8 cellular contexts compared by ENCODE assay signal in genomic region chr1:27601771-27602509, GRCh38. TPM values are rescaled to one million over a fixed set of nuclear protein-coding genes. Genes with fewer than 3 reads are reported as not detected.
DNase-seq lines count a peak whose midpoint lies in the region; ATAC-seq, FAIRE-seq and TF ChIP-seq lines count a peak whose summit lies in the region.

No MANE protein-coding gene starts in this region.

- TF ChIP-seq CTCF in BE2C (IDR thresholded peaks at IDR 0.05; ENCODE audit: low read depth, low read length) (no peak), GM12878 (IDR thresholded peaks at IDR 0.05 in 2 of 3, conservative IDR thresholded peaks at IDR 0.05 in 1 of 3; ENCODE audit: control insufficient read depth in 2 of 3, extremely low read depth in 1 of 3, insufficient read depth in 1 of 3, low read depth in 3 of 3, low read length in 3 of 3) (no peak), smooth muscle cell (IDR thresholded peaks at IDR 0.05; ENCODE audit: borderline replicate concordance, insufficient read depth, poor library complexity, severe bottlenecking) (no peak)

- TF ChIP-seq POLR2A in GM12878 (IDR thresholded peaks at IDR 0.05; ENCODE audit: low read depth, low read length): no peak

- H2AFZ ChIP-seq in GM12878 (ENCODE audit: control insufficient read depth, low read depth, low read length) (no peak overlapping the region), smooth muscle cell (ENCODE audit: low read depth) (no peak overlapping the region)

- H3K4me3 ChIP-seq in BE2C (ENCODE audit: low read depth, low read length): peak overlapping the region; percentile 71
- peak overlapping the region; percentile 71 for H3K4me3 ChIP-seq in GM12878
- peak overlapping the region; percentile 73 for H3K4me3 ChIP-seq in iPS-18a (ENCODE audit: low read length)
- peak overlapping the region; percentile 84 for H3K4me3 ChIP-seq in smooth muscle cell

- FAIRE-seq in GM12878 (lab: Jason Lieb, UNC): no peak

- in situ Hi-C loops in GM12878 (cut with MboI): no loop called here

- no peak for TF ChIP-seq EP300 in GM12878 (IDR thresholded peaks at IDR 0.05; ENCODE audit: borderline replicate concordance in 1 of 2, control insufficient read depth in 1 of 2, low read depth in 2 of 2, low read length in 2 of 2)

- CTCF ChIA-PET in GM12878 (lab: Yijun Ruan, JAX): interaction anchor here (0.6 to 10.4 kb wide), 23 partner anchors 8 to 305 kb away, joined by 3 to 155 read pairs (median 4); no protein-coding TSS in a partner anchor

- 0 out of 2 replicates have a peak, but pooled peaks cover 3% of the 10 kb centered on the region for H4K20me1 ChIP-seq in GM12878 (ENCODE audit: control insufficient read depth, insufficient read depth)
- peaks cover 59% of the 10 kb centered on the region for H4K20me1 ChIP-seq in smooth muscle cell (ENCODE audit: low read depth)

- H3K36me3 ChIP-seq in BE2C: no peaks in the 10 kb centered on the region
- no peaks in the 10 kb centered on the region; a peak in 2 of 4 replicates for H3K36me3 ChIP-seq in GM12878 (ENCODE audit: control insufficient read depth in 2 of 2, insufficient read depth in 2 of 2, low read length in 1 of 2)
- no peaks in the 10 kb centered on the region for H3K36me3 ChIP-seq in iPS-18a (ENCODE audit: control insufficient read depth, low read depth, low read length)
- H3K36me3 ChIP-seq in smooth muscle cell (ENCODE audit: low read depth): no peaks in the 10 kb centered on the region

- DNase-seq in BE2C (no peak), HT-29 (ENCODE audit: low spot score) (peak; percentile 41), GM12878 (ENCODE audit: low read depth, low spot score) (no peak), smooth muscle cell (lab: John Stamatoyannopoulos, UW; ENCODE audit: unreplicated experiment) (peak; percentile 64), DMS153 (lab: John Stamatoyannopoulos, UW) (no peak), NCI-H2196 treated with DMSO at 0.1 percent for 48 hours (lab: John Stamatoyannopoulos, UW; ENCODE audit: unreplicated experiment) (no peak), NCI-H2196 (lab: John Stamatoyannopoulos, UW; ENCODE audit: unreplicated experiment) (no peak)

- intact Hi-C loops in GM12878 (cut with micrococcal nuclease; ENCODE audit: unreplicated experiment): loop anchor here (10.0 kb wide), 1 partner anchor 117 kb away; no protein-coding TSS in a partner anchor

- H3K9me3 ChIP-seq in BE2C (no peaks in the 10 kb centered on the region), GM12878 (replicated peaks; ENCODE audit: control insufficient read depth, insufficient read depth, low read length) (no peaks in the 10 kb centered on the region), iPS-18a (ENCODE audit: control insufficient read depth, low read depth, low read length) (no peaks in the 10 kb centered on the region), smooth muscle cell (replicated peaks; ENCODE audit: low read depth) (no peaks in the 10 kb centered on the region)

- WGBS in GM12878 (ENCODE audit: insufficient coverage, insufficient replicate concordance, low lambda C conversion rate, missing lambda C conversion rate): 35% methylated on average over 23 of the region's 23 CpGs
- 18% methylated on average over 13 of the region's 23 CpGs for WGBS in smooth muscle cell (ENCODE audit: low lambda C conversion rate)

- H3F3A ChIP-seq in smooth muscle cell (ENCODE audit: low read depth): peaks cover 59% of the 10 kb centered on the region

- POLR2A ChIA-PET in GM12878 (lab: Charles Lee): interaction anchor here (0.5 to 1.6 kb wide), 13 partner anchors 11 to 670 kb away, joined by 3 to 7 read pairs (median 3); no protein-coding TSS in a partner anchor

- H3K27me3 ChIP-seq in BE2C (no peaks in the 10 kb centered on the region), GM12878 (replicated peaks in 1 of 2; ENCODE audit: control insufficient read depth in 2 of 2, insufficient read depth in 2 of 2, low read length in 1 of 2) (no peaks in the 10 kb centered on the region), iPS-18a (ENCODE audit: control insufficient read depth, insufficient read depth, low read length) (peaks cover 6% of the 10 kb centered on the region), smooth muscle cell (ENCODE audit: low read depth) (no peaks in the 10 kb centered on the region)

- peaks cover 1% of the 10 kb centered on the region for H3K79me2 ChIP-seq in GM12878 (ENCODE audit: control insufficient read depth, insufficient read depth, low read length)
- peaks cover 62% of the 10 kb centered on the region for H3K79me2 ChIP-seq in smooth muscle cell (ENCODE audit: low read depth)

- SMC1A ChIA-PET in GM12878 (lab: Charles Lee; ENCODE audit: uncharacterized antibody, unreplicated experiment): interaction anchor here (0.9 to 4.0 kb wide), 18 partner anchors 8 to 231 kb away, joined by 3 to 42 read pairs (median 4); partner anchors contain the start of gene IFI6

- H3K9ac ChIP-seq in GM12878 (ENCODE audit: control insufficient read depth, insufficient read depth, low read length) (peak overlapping the region; percentile 53), iPS-18a (ENCODE audit: low read length) (peak overlapping the region; percentile 21), smooth muscle cell (ENCODE audit: low read depth) (peak overlapping the region; percentile 85)

- BruUV-seq in GM12878 (replicated peaks; lab: Mats Ljungman, UMichigan): no TSS peak

- H3K4me1 ChIP-seq in BE2C (peaks cover 30% of the 10 kb centered on the region), GM12878 (ENCODE audit: control insufficient read depth, insufficient read depth, low read length) (peaks cover 46% of the 10 kb centered on the region), iPS-18a (ENCODE audit: control insufficient read depth, low read depth, low read length) (peaks cover 65% of the 10 kb centered on the region), smooth muscle cell (ENCODE audit: low read depth) (peaks cover 80% of the 10 kb centered on the region)

- H3K27ac ChIP-seq in GM12878 (ENCODE audit: control insufficient read depth, insufficient read depth): no peak overlapping the region
- H3K27ac ChIP-seq in iPS-18a (ENCODE audit: low read length): no peak overlapping the region
- H3K27ac ChIP-seq in smooth muscle cell (ENCODE audit: low read depth): peak overlapping the region; percentile 88

- TF ChIP-seq RAD21 in GM12878 (IDR thresholded peaks at IDR 0.05; ENCODE audit: insufficient read depth, low read depth, low read length): no peak

- H3K4me2 ChIP-seq in GM12878 (ENCODE audit: control insufficient read depth, insufficient read depth): peak overlapping the region; percentile 88
- peak overlapping the region; percentile 93 for H3K4me2 ChIP-seq in smooth muscle cell

- peak; percentile 24 for ATAC-seq in GM12878

- RAD21 ChIA-PET in GM12878 (lab: Charles Lee; ENCODE audit: unreplicated experiment): interaction anchor here (0.5 to 11.0 kb wide), 24 partner anchors 23 to 490 kb away, joined by 3 to 181 read pairs (median 4); partner anchors contain the start of genes FAM76A and STX12

TF ChIP-seq in GM12878, 131 proteins besides CTCF, POLR2A, EP300 and RAD21 (continues in another document):
- peak in 1 of 2 experiments; percentile 86; a peak in 1 of 3 replicates for TF ChIP-seq EGR1 (IDR thresholded peaks at IDR 0.05; ENCODE audit: borderline replicate concordance in 1 of 2, low read depth in 2 of 2, low read length in 2 of 2)
- no peak for TF ChIP-seq SMC3 (IDR thresholded peaks at IDR 0.05; ENCODE audit: borderline replicate concordance, low read length)
- TF ChIP-seq ZNF274 (IDR thresholded peaks at IDR 0.05; ENCODE audit: insufficient read depth, insufficient read length): no peak

RNA-seq across cellular contexts. Expression of gene AHDC1, which starts 2.0 kb away (rescaled TPM):
- 49.9 TPM for polyA plus RNA-seq in BE2C (2012; ENCODE audit: insufficient read depth, insufficient read length, low read depth)
- total RNA-seq in HT-29 (2014; rRNA removed; shearing (Covaris generic)): 12.2 and 20.4 TPM in 2 replicates
- total RNA-seq in GM12878 (2013; cell fraction: nucleolus; rRNA removed): 19.7 and 22.3 TPM in 2 replicates
- total RNA-seq in GM12878 (2014; rRNA removed): 1.1 and 2.0 TPM in 2 replicates
- 0.85 and 1.1 TPM in 2 replicates for total RNA-seq in GM12878 (2014; rRNA removed; fragmentation: Illumina TruSeq; extraction: Trizol)
- total RNA-seq in GM12878 (2021): 10.6 and 13.0 TPM in 2 replicates
- 2.3 TPM for polyA plus RNA-seq in GM12878 (2011; ENCODE audit: low read depth)
- 1.1 and 1.2 TPM in 2 replicates for polyA plus RNA-seq in GM12878 (2011; rRNA removed)
- 1.3 and 1.6 TPM in 2 replicates for polyA plus RNA-seq in GM12878 (2011; cell fraction: cytosol; rRNA removed)
- polyA plus RNA-seq in GM12878 (2011; cell fraction: nucleus; rRNA removed): 7.1 and 10.9 TPM in 2 replicates
- 4.1 and 6.0 TPM in 2 replicates for polyA plus RNA-seq in GM12878 (2012)
- polyA plus RNA-seq in GM12878 (2014; fragmentation: Illumina TruSeq; extraction: Trizol): 1.3 and 1.9 TPM in 2 replicates
- polyA plus RNA-seq in GM12878 (2014; fragmentation: Nextera tagmentation; extraction: Ambion mirVana): under 1 TPM; 0.21 to 0.26 TPM
- polyA plus RNA-seq in GM12878 (2014; rRNA removed): 5.3 and 7.4 TPM in 2 replicates
- 1 to 10 TPM; 1.4 to 2.0 TPM for polyA plus RNA-seq in GM12878 (2016; fragmentation: Nextera tagmentation; extraction: Ambion mirVana)
- 2.3 and 2.4 TPM in 2 replicates for polyA minus RNA-seq in GM12878 (2011; rRNA and poly(A)+ RNA removed)
- polyA minus RNA-seq in GM12878 (2011; cell fraction: cytosol; rRNA and poly(A)+ RNA removed): 2.8 and 4.8 TPM in 2 replicates
- polyA minus RNA-seq in GM12878 (2011; cell fraction: nucleus; rRNA and poly(A)+ RNA removed): 3.5 and 4.5 TPM in 2 replicates
- 8.4 and 12.2 TPM in 2 replicates for total RNA-seq in smooth muscle cell
- polyA plus RNA-seq in smooth muscle cell: 12.2 and 15.6 TPM in 2 replicates

RNA-seq across cellular contexts. Expression of gene FGR, which starts 33.0 kb away (rescaled TPM):
- not detected for polyA plus RNA-seq in BE2C (2012; ENCODE audit: insufficient read depth, insufficient read length, low read depth)
- not detected in 2 replicates for total RNA-seq in HT-29 (2014; rRNA removed; shearing (Covaris generic))
- total RNA-seq in GM12878 (2013; cell fraction: nucleolus; rRNA removed): 199 and 205 TPM in 2 replicates
- 97.3 and 105 TPM in 2 replicates for total RNA-seq in GM12878 (2014; rRNA removed)
- total RNA-seq in GM12878 (2014; rRNA removed; fragmentation: Illumina TruSeq; extraction: Trizol): 53.3 and 54.3 TPM in 2 replicates
- 80.2 and 83.8 TPM in 2 replicates for total RNA-seq in GM12878 (2021)
- polyA plus RNA-seq in GM12878 (2011; ENCODE audit: low read depth): 34.5 TPM
- 129 and 193 TPM in 2 replicates for polyA plus RNA-seq in GM12878 (2011; rRNA removed)
- 212 and 255 TPM in 2 replicates for polyA plus RNA-seq in GM12878 (2011; cell fraction: cytosol; rRNA removed)
- 826 and 1,005 TPM in 2 replicates for polyA plus RNA-seq in GM12878 (2011; cell fraction: nucleus; rRNA removed)
- polyA plus RNA-seq in GM12878 (2012): 59.3 and 73.9 TPM in 2 replicates
- 59.5 and 80.8 TPM in 2 replicates for polyA plus RNA-seq in GM12878 (2014; fragmentation: Illumina TruSeq; extraction: Trizol)
- polyA plus RNA-seq in GM12878 (2014; fragmentation: Nextera tagmentation; extraction: Ambion mirVana): 10 to 100 TPM; 10.9 to 13.1 TPM
- 108 and 127 TPM in 2 replicates for polyA plus RNA-seq in GM12878 (2014; rRNA removed)
- polyA plus RNA-seq in GM12878 (2016; fragmentation: Nextera tagmentation; extraction: Ambion mirVana): 10 to 100 TPM; 60.1 to 68.6 TPM
- 91.0 and 144 TPM in 2 replicates for polyA minus RNA-seq in GM12878 (2011; rRNA and poly(A)+ RNA removed)
- 35.3 and 38.5 TPM in 2 replicates for polyA minus RNA-seq in GM12878 (2011; cell fraction: cytosol; rRNA and poly(A)+ RNA removed)
- 102 and 127 TPM in 2 replicates for polyA minus RNA-seq in GM12878 (2011; cell fraction: nucleus; rRNA and poly(A)+ RNA removed)
- 1.3 TPM in 1 of 2 replicates, not detected in the other for total RNA-seq in smooth muscle cell
- 0.10 and 0.65 TPM in 2 replicates for polyA plus RNA-seq in smooth muscle cell

Comparison
In these comparisons a context has a peak if more than half of its experiments do, and no peak if none do; other contexts are left out.
1. DNase-seq: peak in HT-29 (single experiment) and smooth muscle cell (single experiment); none in BE2C (single experiment), GM12878 (single experiment), DMS153 (single experiment), NCI-H2196 treated with DMSO at 0.1 percent for 48 hours (single experiment) and NCI-H2196 (single experiment).
2. H3K9ac ChIP-seq: peak in every context shown above with its lines; median percentile 85 in smooth muscle cell; 53 in GM12878; 21 in iPS-18a.
3. RNA of gene FGR, which starts 33.0 kb away (total RNA-seq): 53.3 to 205 TPM in GM12878; 1.3 TPM in smooth muscle cell and not detected in HT-29; every median in the first group is over 10 times any median in the second.
4. Peak in every context shown above with its lines, with median percentiles within 50 percentile points of each other: H3K4me3 ChIP-seq.